ENCODE assay signal across 8 cellular contexts in genomic region chr5:39073759-39074008, GRCh38. TPM values are rescaled to one million over a fixed set of nuclear protein-coding genes. Genes with fewer than 3 reads are reported as not detected.
DNase-seq lines count a peak whose midpoint lies in the region; ATAC-seq and TF ChIP-seq lines count a peak whose summit lies in the region.

No MANE protein-coding gene starts in this region.

- H3K27me3 ChIP-seq in OCI-LY1 (ENCODE audit: insufficient read depth, low read length): no peaks in the 10 kb centered on the region
- no peaks in the 10 kb centered on the region for H3K27me3 ChIP-seq in endodermal cell (ENCODE audit: control insufficient read depth, insufficient read depth, low read length, poor library complexity, severe bottlenecking)
- no peaks in the 10 kb centered on the region for H3K27me3 ChIP-seq in neutrophil

- H3K27me3 Mint-ChIP-seq in endodermal cell (ENCODE audit: insufficient read depth): no peaks in the 10 kb centered on the region

- CTCF ChIA-PET in HEK293T (lab: Yijun Ruan, JAX): no interaction called here

- H3K4me2 ChIP-seq in OCI-LY1 (ENCODE audit: low read length): peak overlapping the region; percentile 80

- H3K36me3 Mint-ChIP-seq in endodermal cell (ENCODE audit: low read depth): peaks cover 8% of the 10 kb centered on the region

- ATAC-seq in GM18867 (IDR thresholded peaks at IDR 0.05; ENCODE audit: unreplicated experiment): peak; percentile 29

- H3K9me3 ChIP-seq in OCI-LY1 (ENCODE audit: low read length) (no peaks in the 10 kb centered on the region), endodermal cell (ENCODE audit: control insufficient read depth, low read length) (no peaks in the 10 kb centered on the region), neutrophil (no peaks in the 10 kb centered on the region)

- no peaks in the 10 kb centered on the region for H3F3A ChIP-seq in OCI-LY1 (ENCODE audit: insufficient read depth, low read length)

- WGBS in endodermal cell (ENCODE audit: insufficient coverage in 1 of 2, insufficient read length in 1 of 2), 2 experiments: 0% methylated on average over 27 of the region's 27 CpGs; no CpG with 5 or more reads in 1 of the 2 experiments

- H4K20me1 ChIP-seq in OCI-LY1 (ENCODE audit: insufficient read depth, low read length): no peaks in the 10 kb centered on the region

- peaks cover 47% of the 10 kb centered on the region for H3K79me2 ChIP-seq in OCI-LY1 (ENCODE audit: insufficient read depth, low read length)

- H3K9me3 Mint-ChIP-seq in endodermal cell: no peaks in the 10 kb centered on the region

- peak overlapping the region; percentile 89 for H3K4me3 Mint-ChIP-seq in endodermal cell

- TF ChIP-seq POLR2A in erythroblast (IDR thresholded peaks at IDR 0.05; ENCODE audit: low read length): no peak

- POLR2A ChIA-PET in HEK293T (lab: Yijun Ruan, JAX): interaction anchor here (0.6 to 0.7 kb wide), 2 partner anchors 17 to 43 kb away, joined by 3 read pairs; no protein-coding TSS in a partner anchor

- H3K9me2 ChIP-seq in OCI-LY1 (ENCODE audit: low read depth, low read length): no peaks in the 10 kb centered on the region

- TF ChIP-seq CTCF in OCI-LY1 (IDR thresholded peaks at IDR 0.05; ENCODE audit: low read length) (no peak), endodermal cell (conservative IDR thresholded peaks at IDR 0.05) (no peak), neutrophil (IDR thresholded peaks at IDR 0.05) (no peak)

- peaks cover 42% of the 10 kb centered on the region for H3K4me1 ChIP-seq in OCI-LY1 (ENCODE audit: insufficient read depth, low read length, severe bottlenecking)
- peaks cover 4% of the 10 kb centered on the region for H3K4me1 ChIP-seq in endodermal cell (ENCODE audit: control insufficient read depth, insufficient read depth, low read length)
- H3K4me1 ChIP-seq in neutrophil (ENCODE audit: control insufficient read depth in 1 of 2, insufficient read depth in 1 of 2, low read depth in 1 of 2, low read length in 1 of 2): peaks cover 43 to 53% of the 10 kb centered on the region in 2 experiments

- peak overlapping the region; percentile 96 for H3K4me3 ChIP-seq in OCI-LY1 (ENCODE audit: low read depth, low read length, poor library complexity, severe bottlenecking)
- H3K4me3 ChIP-seq in endodermal cell (ENCODE audit: low read length): peak overlapping the region; percentile 88
- H3K4me3 ChIP-seq in neutrophil (ENCODE audit: low read depth in 1 of 2, low read length in 1 of 2): peak overlapping the region; percentile 79 to 96

- H2AFZ ChIP-seq in OCI-LY1 (ENCODE audit: low read length): no peak overlapping the region

- peak overlapping the region; percentile 96 for H3K27ac Mint-ChIP-seq in endodermal cell

- peak overlapping the region; percentile 77 for H3K27ac ChIP-seq in OCI-LY1 (ENCODE audit: low read depth, low read length, poor library complexity, severe bottlenecking)
- H3K27ac ChIP-seq in endodermal cell (ENCODE audit: low read depth, low read length): peak overlapping the region; percentile 89
- peak overlapping the region; percentile 100 for H3K27ac ChIP-seq in neutrophil

- peaks cover 11% of the 10 kb centered on the region for H3K4me1 Mint-ChIP-seq in endodermal cell

- DNase-seq in HEK293T (ENCODE audit: extremely low spot score): peak; percentile 49
- DNase-seq in endodermal cell: no peak
- no peak for DNase-seq in erythroblast (lab: John Stamatoyannopoulos, UW)
- no peak for DNase-seq in stimulated activated CD8-positive, alpha-beta memory T cell treated with anti-CD3 and anti-CD28 coated beads, Interleukin-4, amount 100 ng/mL, for 48 hours
- DNase-seq in Ammon's horn (ENCODE audit: low spot score): no peak

- H3K36me3 ChIP-seq in OCI-LY1 (ENCODE audit: insufficient read depth, low read length): peaks cover 17% of the 10 kb centered on the region
- no peaks in the 10 kb centered on the region for H3K36me3 ChIP-seq in endodermal cell (ENCODE audit: control insufficient read depth, insufficient read depth, low read length)
- peaks cover under 1% of the 10 kb centered on the region for H3K36me3 ChIP-seq in neutrophil

- H3K9ac ChIP-seq in OCI-LY1 (ENCODE audit: low read length) (peak overlapping the region; percentile 96), endodermal cell (ENCODE audit: extremely low read depth, low read length, poor library complexity, severe bottlenecking) (peak overlapping the region; percentile 87)

TF ChIP-seq in HEK293T, 16 proteins besides CTCF, POLR2A, EP300 and RAD21:
- no peak for TF ChIP-seq TARDBP (IDR thresholded peaks at IDR 0.05)
- TF ChIP-seq CTBP1 (IDR thresholded peaks at IDR 0.05; ENCODE audit: borderline replicate concordance): no peak

RNA-seq across cellular contexts. Expression of gene RICTOR, which starts 0.5 kb away (rescaled TPM):
- total RNA-seq in endodermal cell: 10 to 100 TPM; 27.6 to 31.8 TPM
- polyA plus RNA-seq in endodermal cell (2013, experiment 1 of 2): 13.3 TPM
- polyA plus RNA-seq in endodermal cell (2013, experiment 2 of 2): 13.6 TPM
